ENCODE assay signal across 14 cellular contexts in the genomic region with DNA sequence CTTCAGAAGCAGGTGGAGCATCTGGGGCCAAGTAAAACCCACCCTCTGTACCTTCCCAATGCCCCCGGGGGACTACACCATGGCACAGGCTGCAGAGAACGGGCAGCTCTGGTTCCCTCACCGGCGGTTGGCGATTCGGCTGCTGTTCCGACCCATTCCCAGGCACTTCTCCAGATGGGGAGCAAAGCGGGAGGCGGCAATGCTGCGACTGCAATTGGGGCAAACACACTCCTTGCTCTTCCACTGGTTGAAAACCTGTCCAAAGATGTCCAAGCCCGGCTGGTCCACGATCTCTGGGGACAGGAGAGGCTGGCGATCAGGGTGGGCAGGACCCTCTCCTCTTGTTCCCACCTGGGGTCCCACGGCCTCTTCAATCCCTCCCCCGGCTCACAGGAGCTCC. TPM values are rescaled to one million over a fixed set of nuclear protein-coding genes. Genes with fewer than 3 reads are reported as not detected.
DNase-seq lines count a peak whose midpoint lies in the region; ATAC-seq and TF ChIP-seq lines count a peak whose summit lies in the region.
"Had no signal": no experiment of that assay in that cellular context is flagged by ENCODE, and none has a peak within 500 bp of the region (broad histone marks: within the 10 kb centered on the region; RNA-seq: fewer than 3 reads in every experiment).

No MANE protein-coding gene starts in this region.

- H3K4me3 Mint-ChIP-seq in activated naive CD8-positive, alpha-beta T cell treated with anti-CD3 and anti-CD28 coated beads, Interleukin-2, amount 10 ng/mL, durations not matched to agents 7 days and 5 days: peak overlapping the region; percentile 95
- peak overlapping the region in 2 of 8 donors; percentile 65 to 92 for H3K4me3 Mint-ChIP-seq in naive B cell

- no peak for ATAC-seq in activated naive CD4-positive, alpha-beta T cell treated with anti-CD3 and anti-CD28 coated beads, Interleukin-2, amount 50 U/mL, for 72 hours
- ATAC-seq in activated naive CD8-positive, alpha-beta T cell treated with anti-CD3 and anti-CD28 coated beads, Interleukin-2, amount 10 ng/mL, durations not matched to agents 7 days and 5 days (ENCODE audit: low read depth): no peak
- ATAC-seq in naive B cell (ENCODE audit: low read depth in 2 of 2): no peak
- no peak for ATAC-seq in upper lobe of right lung
- ATAC-seq in HG03469 (IDR thresholded peaks at IDR 0.05; ENCODE audit: unreplicated experiment): no peak
- no peak for ATAC-seq in HG03139 (IDR thresholded peaks at IDR 0.05; ENCODE audit: unreplicated experiment)
- ATAC-seq: activated CD4-positive, alpha-beta T cell treated with anti-CD3 and anti-CD28 coated beads for 36 hours; gastrocnemius medialis had no signal

- DNase-seq in activated naive CD4-positive, alpha-beta T cell treated with anti-CD3 and anti-CD28 coated beads, Interleukin-2, amount 50 U/mL, for 72 hours (ENCODE audit: low spot score in 2 of 2): no peak
- no peak for DNase-seq in activated naive CD4-positive, alpha-beta T cell treated with Interleukin-2 at 50 U/mL for 16 hours
- no peak for DNase-seq in activated naive CD8-positive, alpha-beta T cell treated with anti-CD3 and anti-CD28 coated beads, Interleukin-2, amount 10 ng/mL, durations not matched to agents 7 days and 5 days
- DNase-seq in naive B cell (no peak), upper lobe of right lung (no peak), NOMO-1 treated with dmso at 0.1 percent for 144 hours (lab: John Stamatoyannopoulos, UW; ENCODE audit: unreplicated experiment) (no peak)
- DNase-seq: activated CD4-positive, alpha-beta T cell treated with anti-CD3 and anti-CD28 coated beads for 36 hours; AML-193; gastrocnemius medialis; NCI-H1694 treated with DMSO at 0.1 percent for 48 hours; NK-92 treated with Interleukin-12 subunit alpha and Interleukin-12 subunit beta, amount 100 ng/mL, for 24 hours had no signal

- peaks cover 29% of the 10 kb centered on the region for H3K4me1 Mint-ChIP-seq in activated naive CD8-positive, alpha-beta T cell treated with anti-CD3 and anti-CD28 coated beads, Interleukin-2, amount 10 ng/mL, durations not matched to agents 7 days and 5 days
- peaks cover 33 to 40% (median 37%) of the 10 kb centered on the region in 3 donors for H3K4me1 Mint-ChIP-seq in naive B cell

- H3K9me3 Mint-ChIP-seq in activated naive CD4-positive, alpha-beta T cell treated with anti-CD3 and anti-CD28 coated beads, Interleukin-2, amount 50 U/mL, for 72 hours: no peaks in the 10 kb centered on the region
- H3K9me3 Mint-ChIP-seq in activated naive CD8-positive, alpha-beta T cell treated with anti-CD3 and anti-CD28 coated beads, Interleukin-2, amount 10 ng/mL, durations not matched to agents 7 days and 5 days: no peaks in the 10 kb centered on the region
- no peaks in the 10 kb centered on the region for H3K9me3 Mint-ChIP-seq in naive B cell

- no peak for TF ChIP-seq CTCF in upper lobe of right lung (IDR thresholded peaks at IDR 0.05)

- H3K27me3 ChIP-seq in upper lobe of right lung: no peaks in the 10 kb centered on the region
- H3K27me3 ChIP-seq: gastrocnemius medialis had no signal

- no peak overlapping the region for H3K4me3 ChIP-seq in upper lobe of right lung
- H3K4me3 ChIP-seq: gastrocnemius medialis had no signal

- POLR2A ChIA-PET in activated naive CD8-positive, alpha-beta T cell treated with anti-CD3 and anti-CD28 coated beads, Interleukin-2, amount 10 ng/mL, durations not matched to agents 7 days and 5 days (lab: Charles Lee): interaction anchor here (3.1 to 4.1 kb wide), 2 partner anchors 7 to 11 kb away, joined by 21 to 56 read pairs; a partner anchor contains a TSS

- no peaks in the 10 kb centered on the region for H3K9me3 ChIP-seq in upper lobe of right lung
- H3K9me3 ChIP-seq: gastrocnemius medialis had no signal

- H3K36me3 Mint-ChIP-seq in activated naive CD4-positive, alpha-beta T cell treated with anti-CD3 and anti-CD28 coated beads, Interleukin-2, amount 50 U/mL, for 72 hours: peaks cover 8 to 13% of the 10 kb centered on the region in 2 donors
- peaks cover 8% of the 10 kb centered on the region for H3K36me3 Mint-ChIP-seq in activated naive CD8-positive, alpha-beta T cell treated with anti-CD3 and anti-CD28 coated beads, Interleukin-2, amount 10 ng/mL, durations not matched to agents 7 days and 5 days
- H3K36me3 Mint-ChIP-seq in naive B cell: no peaks in the 10 kb centered on the region

- intact Hi-C loops in upper lobe of right lung (cut with DNase I): no loop called here

- H3K27ac Mint-ChIP-seq in activated naive CD4-positive, alpha-beta T cell treated with anti-CD3 and anti-CD28 coated beads, Interleukin-2, amount 50 U/mL, for 72 hours: peak overlapping the region; percentile 14 to 73
- peak overlapping the region; percentile 95 for H3K27ac Mint-ChIP-seq in activated naive CD8-positive, alpha-beta T cell treated with anti-CD3 and anti-CD28 coated beads, Interleukin-2, amount 10 ng/mL, durations not matched to agents 7 days and 5 days
- H3K27ac Mint-ChIP-seq in naive B cell: peak overlapping the region in 4 of 6 donors; percentile 14 to 85 (median 68)

- peak overlapping the region; percentile 97 for H3K27ac ChIP-seq in upper lobe of right lung

- H3K4me1 ChIP-seq in upper lobe of right lung: peaks cover 20% of the 10 kb centered on the region

- H3K27me3 Mint-ChIP-seq in activated naive CD8-positive, alpha-beta T cell treated with anti-CD3 and anti-CD28 coated beads, Interleukin-2, amount 10 ng/mL, durations not matched to agents 7 days and 5 days: no peaks in the 10 kb centered on the region
- H3K27me3 Mint-ChIP-seq in naive B cell: no peaks in the 10 kb centered on the region
- H3K27me3 Mint-ChIP-seq: activated CD4-positive, alpha-beta T cell treated with anti-CD3 and anti-CD28 coated beads for 36 hours had no signal

- H3K36me3 ChIP-seq in upper lobe of right lung: peaks cover 47% of the 10 kb centered on the region

RNA-seq across cellular contexts. Expression of a gene that starts 2.6 kb away (rescaled TPM):
- 10 to 100 TPM; 81.1 to 94.4 TPM for total RNA-seq in activated naive CD4-positive, alpha-beta T cell treated with anti-CD3 and anti-CD28 coated beads, Interleukin-2, amount 50 U/mL, for 72 hours
- 100 to 1,000 TPM; 116 TPM for total RNA-seq in activated naive CD8-positive, alpha-beta T cell treated with anti-CD3 and anti-CD28 coated beads, Interleukin-2, amount 10 ng/mL, durations not matched to agents 7 days and 5 days
- 10 to 100 TPM in 3 of 6 donors, 1 to 10 TPM in 3; 6.6 to 14.4 (median 9.4) TPM for polyA plus RNA-seq in naive B cell (ENCODE audit: low read depth in 6 of 6)
- total RNA-seq in upper lobe of right lung: 65.0 TPM

RNA-seq across cellular contexts. Expression of a gene that starts 10.3 kb away (rescaled TPM):
- total RNA-seq in activated naive CD4-positive, alpha-beta T cell treated with anti-CD3 and anti-CD28 coated beads, Interleukin-2, amount 50 U/mL, for 72 hours: 10 to 100 TPM; 27.4 to 50.4 TPM
- total RNA-seq in activated naive CD8-positive, alpha-beta T cell treated with anti-CD3 and anti-CD28 coated beads, Interleukin-2, amount 10 ng/mL, durations not matched to agents 7 days and 5 days: 10 to 100 TPM; 38.3 to 42.5 TPM
- polyA plus RNA-seq in naive B cell (ENCODE audit: low read depth in 6 of 6): 10 to 100 TPM; 39.7 to 69.9 (median 44.8) TPM
- total RNA-seq in upper lobe of right lung: 38.8 TPM

RNA-seq across cellular contexts. Expression of a gene that starts 22.4 kb away (rescaled TPM):
- total RNA-seq in activated naive CD4-positive, alpha-beta T cell treated with anti-CD3 and anti-CD28 coated beads, Interleukin-2, amount 50 U/mL, for 72 hours: 100 to 1,000 TPM; 112 to 134 TPM
- 100 to 1,000 TPM; 183 to 200 TPM for total RNA-seq in activated naive CD8-positive, alpha-beta T cell treated with anti-CD3 and anti-CD28 coated beads, Interleukin-2, amount 10 ng/mL, durations not matched to agents 7 days and 5 days
- polyA plus RNA-seq in naive B cell (ENCODE audit: low read depth in 6 of 6): 10 to 100 TPM; 20.2 to 77.3 (median 43.0) TPM
- 62.6 TPM for total RNA-seq in upper lobe of right lung

RNA-seq across cellular contexts. Expression of a gene that starts 26.6 kb away (rescaled TPM):
- under 1 TPM; 0.39 to 0.52 TPM for total RNA-seq in activated naive CD4-positive, alpha-beta T cell treated with anti-CD3 and anti-CD28 coated beads, Interleukin-2, amount 50 U/mL, for 72 hours
- total RNA-seq in activated naive CD8-positive, alpha-beta T cell treated with anti-CD3 and anti-CD28 coated beads, Interleukin-2, amount 10 ng/mL, durations not matched to agents 7 days and 5 days: under 1 TPM; 0.19 to 0.51 TPM
- under 1 TPM in 4 of 6 donors, not detected in 2; 0.19 to 0.43 (median 0.31) TPM for polyA plus RNA-seq in naive B cell (ENCODE audit: low read depth in 6 of 6)
- not detected for total RNA-seq in upper lobe of right lung
- polyA plus RNA-seq: keratinocyte had no signal

RNA-seq across cellular contexts. Expression of a gene that starts 55.4 kb away (rescaled TPM):
- total RNA-seq in activated naive CD4-positive, alpha-beta T cell treated with anti-CD3 and anti-CD28 coated beads, Interleukin-2, amount 50 U/mL, for 72 hours: 10 to 100 TPM; 23.7 to 25.0 TPM
- total RNA-seq in activated naive CD8-positive, alpha-beta T cell treated with anti-CD3 and anti-CD28 coated beads, Interleukin-2, amount 10 ng/mL, durations not matched to agents 7 days and 5 days: 10 to 100 TPM; 13.2 to 14.3 TPM
- 1 to 10 TPM in 3 of 6 donors, under 1 TPM in 2, not detected in 1; 0.63 to 1.4 (median 1.2) TPM for polyA plus RNA-seq in naive B cell (ENCODE audit: low read depth in 6 of 6)
- total RNA-seq in upper lobe of right lung: 0.35 TPM

Comparison
In these comparisons a context has a peak if more than half of its experiments do, and no peak if none do; other contexts are left out.
1. H3K27ac Mint-ChIP-seq: peak in every context shown above with its lines; median percentile 95 in activated naive CD8-positive, alpha-beta T cell treated with anti-CD3 and anti-CD28 coated beads, Interleukin-2, amount 10 ng/mL, durations not matched to agents 7 days and 5 days; 68 in naive B cell; 44 in activated naive CD4-positive, alpha-beta T cell treated with anti-CD3 and anti-CD28 coated beads, Interleukin-2, amount 50 U/mL, for 72 hours.